ENCODE assay signal across 16 cellular contexts in the genomic region with DNA sequence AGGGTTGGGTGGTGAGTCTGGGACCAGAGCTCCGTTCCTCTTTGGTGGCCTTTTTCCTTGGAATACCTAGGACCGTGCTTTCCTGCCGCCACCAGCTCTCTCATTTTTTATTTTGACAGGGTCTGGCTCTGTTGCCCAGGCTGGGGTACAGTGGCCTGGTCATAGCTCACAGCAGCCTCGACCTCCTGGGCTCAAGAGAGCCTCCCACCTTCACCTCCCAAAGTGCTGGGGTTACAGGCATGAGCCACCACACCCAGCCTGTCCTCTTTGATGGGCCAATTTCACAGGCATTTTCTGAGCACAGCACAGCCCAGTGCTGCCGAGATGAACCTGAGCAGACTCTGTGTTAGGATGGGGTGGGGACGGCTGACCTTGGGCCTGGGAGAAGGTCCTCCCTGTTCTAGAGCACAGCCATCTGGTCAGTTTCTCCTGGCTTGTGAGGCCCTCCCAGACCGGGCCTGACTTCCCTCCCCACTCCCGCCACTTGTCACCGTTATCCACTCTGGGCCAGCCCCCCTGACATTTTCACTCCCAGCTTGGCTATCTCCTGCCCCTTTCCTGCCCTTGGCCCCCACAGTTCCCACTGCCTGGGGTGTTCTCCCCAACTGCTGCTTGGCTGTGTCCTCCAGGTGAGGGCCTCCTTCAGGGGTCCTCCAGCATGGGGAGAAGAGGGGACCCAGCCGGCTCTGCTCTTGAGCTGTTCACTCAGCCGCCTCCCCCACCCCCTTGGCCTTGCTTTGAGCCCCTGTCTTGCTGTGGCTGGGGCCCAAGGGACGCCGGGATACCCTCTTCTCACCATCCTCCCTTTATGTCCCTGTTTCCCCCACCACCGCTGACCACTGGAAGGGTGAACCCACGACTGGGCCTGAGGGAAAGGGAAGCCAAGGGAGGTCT. TPM values are rescaled to one million over a fixed set of nuclear protein-coding genes. Genes with fewer than 3 reads are reported as not detected.
A peak's percentile ranks its signal among the peaks of the same experiment; 100 is the strongest.
DNase-seq lines count a peak whose midpoint lies in the region; ATAC-seq and TF ChIP-seq lines count a peak whose summit lies in the region.
"Had no signal": no experiment of that assay in that cellular context is flagged by ENCODE, and none has a peak within 500 bp of the region (broad histone marks: within the 10 kb centered on the region; RNA-seq: fewer than 3 reads in every experiment).

No MANE protein-coding gene starts in this region.

- no peak for ATAC-seq in activated CD4-positive, alpha-beta T cell treated with anti-CD3 and anti-CD28 coated beads for 36 hours
- ATAC-seq in CD8-positive, alpha-beta T cell, result no peak
- no peak for ATAC-seq in activated naive CD8-positive, alpha-beta T cell treated with anti-CD3 and anti-CD28 coated beads, Interleukin-2, amount 10 ng/mL, durations not matched to agents 7 days and 5 days (ENCODE audit: low read depth)
- ATAC-seq in natural killer cell, result no peak
- no peak for ATAC-seq in HG02885 (IDR thresholded peaks at IDR 0.05; ENCODE audit: poor library complexity, unreplicated experiment)

- no peaks in the 10 kb centered on the region for H3K9me3 ChIP-seq in CD8-positive, alpha-beta T cell (ENCODE audit: low read length)
- H3K9me3 ChIP-seq in colonic mucosa, result no peaks in the 10 kb centered on the region
- H3K9me3 ChIP-seq: MG63, uterus had no signal

- CTCF ChIA-PET in activated CD4-positive, alpha-beta T cell treated with anti-CD3 and anti-CD28 coated beads for 36 hours (lab: Charles Lee), result interaction anchor here (0.7 to 1.3 kb wide), 3 partner anchors 26 to 469 kb away, joined by 3 read pairs; no protein-coding TSS in a partner anchor
- CTCF ChIA-PET in CD8-positive, alpha-beta T cell (lab: Charles Lee), result interaction anchor here (0.7 to 16.4 kb wide), 9 partner anchors 8 to 394 kb away, joined by 3 to 155 read pairs (median 8); a partner anchor contains a TSS

- no peak for TF ChIP-seq CTCF in CD8-positive, alpha-beta T cell (IDR thresholded peaks at IDR 0.05)
- no peak for TF ChIP-seq CTCF in natural killer cell (IDR thresholded peaks at IDR 0.05)
- TF ChIP-seq CTCF in colonic mucosa (IDR thresholded peaks at IDR 0.05), result no peak

- no peak overlapping the region for H3K27ac ChIP-seq in CD8-positive, alpha-beta T cell (ENCODE audit: low read depth, low read length)
- H3K27ac ChIP-seq in colonic mucosa, result no peak overlapping the region
- H3K27ac ChIP-seq: uterus had no signal

- H3K36me3 ChIP-seq in CD8-positive, alpha-beta T cell (ENCODE audit: insufficient read depth, low read length), result peaks cover 5% of the 10 kb centered on the region
- no peaks in the 10 kb centered on the region for H3K36me3 ChIP-seq in colonic mucosa
- H3K36me3 ChIP-seq: MG63, uterus had no signal

- peak overlapping the region; percentile 60 for H3K27ac Mint-ChIP-seq in activated CD4-positive, alpha-beta T cell treated with anti-CD3 and anti-CD28 coated beads for 36 hours
- peak overlapping the region; percentile 98 for H3K27ac Mint-ChIP-seq in CD8-positive, alpha-beta T cell
- peak overlapping the region; percentile 99 for H3K27ac Mint-ChIP-seq in activated naive CD8-positive, alpha-beta T cell treated with anti-CD3 and anti-CD28 coated beads, Interleukin-2, amount 10 ng/mL, durations not matched to agents 7 days and 5 days
- H3K27ac Mint-ChIP-seq in natural killer cell, result peak overlapping the region; percentile 91 to 99

- no peak for DNase-seq in activated CD4-positive, alpha-beta T cell treated with anti-CD3 and anti-CD28 coated beads for 36 hours
- no peak for DNase-seq in activated CD4-positive, alpha-beta T cell treated with anti-CD3 and anti-CD28 coated beads, Interleukin-2, amount 50 U/mL, for 4 hours
- DNase-seq in CD8-positive, alpha-beta T cell, result no peak
- peak; percentile 28 for DNase-seq in activated naive CD8-positive, alpha-beta T cell treated with anti-CD3 and anti-CD28 coated beads, Interleukin-2, amount 10 ng/mL, durations not matched to agents 7 days and 5 days
- DNase-seq in natural killer cell (no peak), colonic mucosa (no peak), putamen (ENCODE audit: low spot score) (no peak)
- DNase-seq: amniotic stem cell; glutamatergic neuron; MG63; NCI-H2081; NCI-H69; stimulated activated CD4-positive, alpha-beta T cell treated with anti-CD3 and anti-CD28 coated beads, Interleukin-4, amount 100 ng/mL, for 24 hours; uterus had no signal

- no peaks in the 10 kb centered on the region for H3K27me3 ChIP-seq in CD8-positive, alpha-beta T cell (ENCODE audit: insufficient read depth, low read length)
- H3K27me3 ChIP-seq in colonic mucosa, result no peaks in the 10 kb centered on the region
- H3K27me3 ChIP-seq: MG63, uterus had no signal

- POLR2A ChIA-PET in activated CD4-positive, alpha-beta T cell treated with anti-CD3 and anti-CD28 coated beads for 36 hours (lab: Charles Lee), result no interaction called here
- POLR2A ChIA-PET in CD8-positive, alpha-beta T cell (lab: Charles Lee), result interaction anchor here (0.8 to 2.6 kb wide), 5 partner anchors 9 to 54 kb away, joined by 3 to 9 read pairs (median 5); no protein-coding TSS in a partner anchor
- POLR2A ChIA-PET in activated naive CD8-positive, alpha-beta T cell treated with anti-CD3 and anti-CD28 coated beads, Interleukin-2, amount 10 ng/mL, durations not matched to agents 7 days and 5 days (lab: Charles Lee), result interaction anchor here (0.8 to 5.6 kb wide), 4 partner anchors 9 to 40 kb away, joined by 3 to 51 read pairs (median 12); no protein-coding TSS in a partner anchor

- H3K9ac ChIP-seq in colonic mucosa (ENCODE audit: low read depth in 2 of 2, low read length in 2 of 2), result no peak overlapping the region

- no peak overlapping the region for H3K4me3 Mint-ChIP-seq in activated CD4-positive, alpha-beta T cell treated with anti-CD3 and anti-CD28 coated beads for 36 hours
- H3K4me3 Mint-ChIP-seq in CD8-positive, alpha-beta T cell, result peak overlapping the region; percentile 97
- H3K4me3 Mint-ChIP-seq in activated naive CD8-positive, alpha-beta T cell treated with anti-CD3 and anti-CD28 coated beads, Interleukin-2, amount 10 ng/mL, durations not matched to agents 7 days and 5 days, result no peak overlapping the region
- peak overlapping the region; percentile 67 for H3K4me3 Mint-ChIP-seq in natural killer cell

- no peak overlapping the region for H3K4me3 ChIP-seq in CD8-positive, alpha-beta T cell (ENCODE audit: low read depth, low read length)
- no peak overlapping the region for H3K4me3 ChIP-seq in colonic mucosa
- H3K4me3 ChIP-seq: coronary artery, MG63, uterus had no signal

- H3K4me1 ChIP-seq in CD8-positive, alpha-beta T cell (ENCODE audit: insufficient read depth, low read length), result peaks cover 83% of the 10 kb centered on the region
- H3K4me1 ChIP-seq in colonic mucosa, result peaks cover 6% of the 10 kb centered on the region

- no peaks in the 10 kb centered on the region for H3K27me3 Mint-ChIP-seq in activated CD4-positive, alpha-beta T cell treated with anti-CD3 and anti-CD28 coated beads for 36 hours
- no peaks in the 10 kb centered on the region for H3K27me3 Mint-ChIP-seq in CD8-positive, alpha-beta T cell (ENCODE audit: low read depth)
- no peaks in the 10 kb centered on the region for H3K27me3 Mint-ChIP-seq in activated naive CD8-positive, alpha-beta T cell treated with anti-CD3 and anti-CD28 coated beads, Interleukin-2, amount 10 ng/mL, durations not matched to agents 7 days and 5 days
- no peaks in the 10 kb centered on the region for H3K27me3 Mint-ChIP-seq in natural killer cell (ENCODE audit: low read depth in 2 of 2)

- H3K4me1 Mint-ChIP-seq in activated CD4-positive, alpha-beta T cell treated with anti-CD3 and anti-CD28 coated beads for 36 hours, result peaks cover 79% of the 10 kb centered on the region
- H3K4me1 Mint-ChIP-seq in CD8-positive, alpha-beta T cell (ENCODE audit: low read depth), result peaks cover 87% of the 10 kb centered on the region
- peaks cover 70% of the 10 kb centered on the region for H3K4me1 Mint-ChIP-seq in activated naive CD8-positive, alpha-beta T cell treated with anti-CD3 and anti-CD28 coated beads, Interleukin-2, amount 10 ng/mL, durations not matched to agents 7 days and 5 days
- peaks cover 76 to 89% of the 10 kb centered on the region in 2 donors for H3K4me1 Mint-ChIP-seq in natural killer cell

- no peaks in the 10 kb centered on the region for H3K9me3 Mint-ChIP-seq in activated CD4-positive, alpha-beta T cell treated with anti-CD3 and anti-CD28 coated beads for 36 hours (ENCODE audit: low read depth)
- no peaks in the 10 kb centered on the region for H3K9me3 Mint-ChIP-seq in CD8-positive, alpha-beta T cell
- H3K9me3 Mint-ChIP-seq in activated naive CD8-positive, alpha-beta T cell treated with anti-CD3 and anti-CD28 coated beads, Interleukin-2, amount 10 ng/mL, durations not matched to agents 7 days and 5 days, result no peaks in the 10 kb centered on the region
- H3K9me3 Mint-ChIP-seq in natural killer cell, result no peaks in the 10 kb centered on the region

- intact Hi-C loops in activated CD4-positive, alpha-beta T cell treated with anti-CD3 and anti-CD28 coated beads for 36 hours (cut with DNase I, micrococcal nuclease), result no loop called here
- intact Hi-C loops in CD8-positive, alpha-beta T cell (cut with DNase I, micrococcal nuclease), result loop anchor here in 1 of 2 experiments (2.0 kb wide), 1 partner anchor 115 kb away; no protein-coding TSS in a partner anchor
- intact Hi-C loops in natural killer cell (cut with micrococcal nuclease), result no loop called here
- intact Hi-C loops in colonic mucosa (cut with DNase I), result no loop called here

- peaks cover 24% of the 10 kb centered on the region for H3K36me3 Mint-ChIP-seq in activated CD4-positive, alpha-beta T cell treated with anti-CD3 and anti-CD28 coated beads for 36 hours (ENCODE audit: low read depth)
- peaks cover 35% of the 10 kb centered on the region for H3K36me3 Mint-ChIP-seq in CD8-positive, alpha-beta T cell
- H3K36me3 Mint-ChIP-seq in activated naive CD8-positive, alpha-beta T cell treated with anti-CD3 and anti-CD28 coated beads, Interleukin-2, amount 10 ng/mL, durations not matched to agents 7 days and 5 days, result peaks cover 10% of the 10 kb centered on the region
- H3K36me3 Mint-ChIP-seq in natural killer cell, result no peaks in the 10 kb centered on the region

RNA-seq across cellular contexts. Expression of a gene that starts 5.0 kb away (rescaled TPM):
- 10 to 100 TPM; 51.8 to 85.3 TPM for total RNA-seq in activated CD4-positive, alpha-beta T cell treated with anti-CD3 and anti-CD28 coated beads for 36 hours
- 100 to 1,000 TPM; 117 to 126 TPM for total RNA-seq in CD8-positive, alpha-beta T cell
- 100 to 1,000 TPM; 172 to 177 TPM for total RNA-seq in activated naive CD8-positive, alpha-beta T cell treated with anti-CD3 and anti-CD28 coated beads, Interleukin-2, amount 10 ng/mL, durations not matched to agents 7 days and 5 days
- total RNA-seq in natural killer cell (100 to 1,000 TPM; 479 to 591 (median 512) TPM), colonic mucosa (10 to 100 TPM; 15.8 to 19.2 TPM)

Comparison
In these comparisons a context has a peak if more than half of its experiments do, and no peak if none do; other contexts are left out.
1. H3K4me3 Mint-ChIP-seq: peak in CD8-positive, alpha-beta T cell (single experiment) and natural killer cell (single experiment); none in activated CD4-positive, alpha-beta T cell treated with anti-CD3 and anti-CD28 coated beads for 36 hours (single experiment) and activated naive CD8-positive, alpha-beta T cell treated with anti-CD3 and anti-CD28 coated beads, Interleukin-2, amount 10 ng/mL, durations not matched to agents 7 days and 5 days (single experiment).
2. Peak in every context shown above with its lines, with median percentiles within 50 percentile points of each other: H3K27ac Mint-ChIP-seq.